Comparison of ENCODE assay signal across 20 cellular contexts in genomic region chr5:145764325-145764724, GRCh38.
A peak's percentile ranks its signal among the peaks of the same experiment; 100 is the strongest.
DNase-seq lines count a peak whose midpoint lies in the region; ATAC-seq, FAIRE-seq and TF ChIP-seq lines count a peak whose summit lies in the region.
"Had no signal": no experiment of that assay in that cellular context is flagged by ENCODE, and none has a peak within 500 bp of the region (broad histone marks: within the 10 kb centered on the region; RNA-seq: fewer than 3 reads in every experiment).

No MANE protein-coding gene starts in this region.

- no peaks in the 10 kb centered on the region for H3K27me3 ChIP-seq in endothelial cell of umbilical vein (ENCODE audit: control insufficient read depth in 2 of 2, insufficient read depth in 2 of 2, low read length in 2 of 2)
- H3K27me3 ChIP-seq: BE2C had no signal

- peak; percentile 26 for DNase-seq in EH (ENCODE audit: low read depth)
- DNase-seq in LHCN-M2 (ENCODE audit: low read depth), result peak; percentile 21
- peak; percentile 47 for DNase-seq in endothelial cell of umbilical vein (ENCODE audit: low read depth, low spot score)
- no peak for DNase-seq in stimulated activated effector memory CD8-positive, alpha-beta T cell treated with anti-CD3 and anti-CD28 coated beads, Interleukin-12 subunit alpha, Interleukin-12 subunit beta, amount 100 ng/mL, for 72 hours (ENCODE audit: low spot score in 2 of 2)
- no peak for DNase-seq in stimulated activated CD4-positive, alpha-beta T cell treated with anti-CD3 and anti-CD28 coated beads, Interleukin-4, amount 100 ng/mL, for 24 hours
- DNase-seq in stimulated activated naive CD8-positive, alpha-beta T cell treated with anti-CD3 and anti-CD28 coated beads, Interleukin-15, amount 100 ng/mL, for 72 hours, result no peak
- DNase-seq: BE2C; CD4-positive, alpha-beta memory T cell; DMS153; DMS79 treated with DMSO at 0.1 percent for 48 hours; GDM1; HCEC 1CT; HFFc6 had no signal

- H4K20me1 ChIP-seq in endothelial cell of umbilical vein (replicated peaks; ENCODE audit: control insufficient read depth, extremely low read depth, insufficient read depth, low read length), result no peaks in the 10 kb centered on the region

- TF ChIP-seq POLR2A in endothelial cell of umbilical vein (IDR thresholded peaks at IDR 0.05; ENCODE audit: low read depth, low read length), result no peak

- H3K9me1 ChIP-seq in endothelial cell of umbilical vein (replicated peaks; ENCODE audit: control insufficient read depth, extremely low read depth, insufficient read depth, low read length), result no peaks in the 10 kb centered on the region

- peak; percentile 56 for FAIRE-seq in endothelial cell of umbilical vein (lab: Jason Lieb, UNC)
- FAIRE-seq: A204.1, D721Med, GM12892, GM19239 had no signal

- no peak overlapping the region for H3K4me2 ChIP-seq in endothelial cell of umbilical vein (ENCODE audit: insufficient read depth, low read length)

- ATAC-seq in stimulated activated effector memory CD8-positive, alpha-beta T cell treated with anti-CD3 and anti-CD28 coated beads, Interleukin-12 subunit alpha, Interleukin-12 subunit beta, amount 100 ng/mL, for 72 hours, result peak; percentile 13
- ATAC-seq in HG02610 (IDR thresholded peaks at IDR 0.05; ENCODE audit: unreplicated experiment), result no peak
- no peak for ATAC-seq in stimulated activated naive CD8-positive, alpha-beta T cell treated with anti-CD3 and anti-CD28 coated beads, Interleukin-15, amount 100 ng/mL, for 72 hours

- POLR2A ChIA-PET in endothelial cell of umbilical vein (lab: Charles Lee), result no interaction called here

- no peaks in the 10 kb centered on the region for H3K36me3 Mint-ChIP-seq in stimulated activated effector memory CD8-positive, alpha-beta T cell treated with anti-CD3 and anti-CD28 coated beads, Interleukin-12 subunit alpha, Interleukin-12 subunit beta, amount 100 ng/mL, for 72 hours
- H3K36me3 Mint-ChIP-seq: CD4-positive, alpha-beta memory T cell had no signal

- H3K4me3 ChIP-seq in endothelial cell of umbilical vein (replicated peaks in 1 of 3; ENCODE audit: insufficient read depth in 1 of 3, low read depth in 1 of 3, low read length in 3 of 3), result no peak overlapping the region

- H3K4me3 Mint-ChIP-seq in stimulated activated effector memory CD8-positive, alpha-beta T cell treated with anti-CD3 and anti-CD28 coated beads, Interleukin-12 subunit alpha, Interleukin-12 subunit beta, amount 100 ng/mL, for 72 hours, result no peak overlapping the region
- no peak overlapping the region for H3K4me3 Mint-ChIP-seq in stimulated activated naive CD8-positive, alpha-beta T cell treated with anti-CD3 and anti-CD28 coated beads, Interleukin-15, amount 100 ng/mL, for 72 hours
- H3K4me3 Mint-ChIP-seq: CD4-positive, alpha-beta memory T cell; HFFc6 had no signal

- CTCF ChIA-PET in endothelial cell of umbilical vein (lab: Charles Lee), result no interaction called here

- H3K4me1 Mint-ChIP-seq in stimulated activated effector memory CD8-positive, alpha-beta T cell treated with anti-CD3 and anti-CD28 coated beads, Interleukin-12 subunit alpha, Interleukin-12 subunit beta, amount 100 ng/mL, for 72 hours, result no peaks in the 10 kb centered on the region
- H3K4me1 Mint-ChIP-seq in stimulated activated naive CD8-positive, alpha-beta T cell treated with anti-CD3 and anti-CD28 coated beads, Interleukin-15, amount 100 ng/mL, for 72 hours, result no peaks in the 10 kb centered on the region
- H3K4me1 Mint-ChIP-seq: CD4-positive, alpha-beta memory T cell had no signal

- H3K9me3 ChIP-seq in endothelial cell of umbilical vein (replicated peaks; ENCODE audit: control insufficient read depth, insufficient read depth, low read length), result no peaks in the 10 kb centered on the region
- H3K9me3 ChIP-seq: BE2C had no signal

- no peak overlapping the region for H3K27ac Mint-ChIP-seq in stimulated activated effector memory CD8-positive, alpha-beta T cell treated with anti-CD3 and anti-CD28 coated beads, Interleukin-12 subunit alpha, Interleukin-12 subunit beta, amount 100 ng/mL, for 72 hours
- H3K27ac Mint-ChIP-seq in stimulated activated naive CD8-positive, alpha-beta T cell treated with anti-CD3 and anti-CD28 coated beads, Interleukin-15, amount 100 ng/mL, for 72 hours, result no peak overlapping the region
- H3K27ac Mint-ChIP-seq: CD4-positive, alpha-beta memory T cell; HFFc6 had no signal

- dilution Hi-C loops in endothelial cell of umbilical vein (cut with MboI; ENCODE audit: extremely low pct_ligation_motif_present, low sequenced_read_pairs), result no loop called here

- no peak overlapping the region for H3K27ac ChIP-seq in endothelial cell of umbilical vein (ENCODE audit: insufficient read depth, low read depth, low read length)
- H3K27ac ChIP-seq: C4-2B, HL-60 had no signal

- H2AFZ ChIP-seq in endothelial cell of umbilical vein (ENCODE audit: low read depth, low read length), result no peak overlapping the region

- H3K36me3 ChIP-seq in endothelial cell of umbilical vein (ENCODE audit: control insufficient read depth in 2 of 2, extremely low read depth in 1 of 2, insufficient read depth in 2 of 2, low read length in 2 of 2), result no peaks in the 10 kb centered on the region
- H3K36me3 ChIP-seq: BE2C had no signal

- H3K4me1 ChIP-seq in endothelial cell of umbilical vein (ENCODE audit: control insufficient read depth, extremely low read depth, insufficient read depth, low read length), result peaks cover 3% of the 10 kb centered on the region
- H3K4me1 ChIP-seq: BE2C had no signal

- intact Hi-C loops in endothelial cell of umbilical vein (cut with micrococcal nuclease), result no loop called here

- H3K79me2 ChIP-seq in endothelial cell of umbilical vein (ENCODE audit: control insufficient read depth, insufficient read depth, low read length), result no peaks in the 10 kb centered on the region

- no peaks in the 10 kb centered on the region for H3K9me3 Mint-ChIP-seq in stimulated activated effector memory CD8-positive, alpha-beta T cell treated with anti-CD3 and anti-CD28 coated beads, Interleukin-12 subunit alpha, Interleukin-12 subunit beta, amount 100 ng/mL, for 72 hours
- no peaks in the 10 kb centered on the region for H3K9me3 Mint-ChIP-seq in stimulated activated naive CD8-positive, alpha-beta T cell treated with anti-CD3 and anti-CD28 coated beads, Interleukin-15, amount 100 ng/mL, for 72 hours
- H3K9me3 Mint-ChIP-seq: HFFc6 had no signal

- no peak for TF ChIP-seq CTCF in endothelial cell of umbilical vein (IDR thresholded peaks at IDR 0.05; ENCODE audit: extremely low read depth in 1 of 2, insufficient read depth in 1 of 2, low read depth in 1 of 2, low read length in 2 of 2)

- H3K9ac ChIP-seq in endothelial cell of umbilical vein (replicated peaks; ENCODE audit: extremely low read depth, insufficient read depth, low read length), result no peak overlapping the region

- no TSS peak for BruUV-seq in endothelial cell of umbilical vein (replicated peaks; lab: Mats Ljungman, UMichigan)

- no peaks in the 10 kb centered on the region for H3K27me3 Mint-ChIP-seq in stimulated activated naive CD8-positive, alpha-beta T cell treated with anti-CD3 and anti-CD28 coated beads, Interleukin-15, amount 100 ng/mL, for 72 hours
- H3K27me3 Mint-ChIP-seq: CD4-positive, alpha-beta memory T cell had no signal

TF ChIP-seq in endothelial cell of umbilical vein, 7 proteins besides CTCF, POLR2A, EP300 and RAD21:
- no peak for TF ChIP-seq EZH2 (IDR thresholded peaks at IDR 0.05; ENCODE audit: borderline replicate concordance, low read depth, low read length, severe bottlenecking)
- no peak for TF ChIP-seq GATA2 (IDR thresholded peaks at IDR 0.05; ENCODE audit: insufficient read depth, insufficient read length, low read depth, low read length)
- no peak for TF ChIP-seq MAX (IDR thresholded peaks at IDR 0.05; ENCODE audit: insufficient read depth, insufficient read length)
- no peak for TF ChIP-seq MYC (IDR thresholded peaks at IDR 0.05; ENCODE audit: low read depth, low read length)
- TF ChIP-seq FOS (IDR thresholded peaks at IDR 0.05; ENCODE audit: borderline replicate concordance, insufficient read depth, low read length), result no peak
- TF ChIP-seq POLR2AphosphoS5 (IDR thresholded peaks at IDR 0.05; ENCODE audit: insufficient read depth, low read depth, low read length), result no peak
- TF ChIP-seq JUN (IDR thresholded peaks at IDR 0.05; ENCODE audit: borderline replicate concordance, insufficient read depth, insufficient read length, low read depth), result no peak

Comparison
In these comparisons a context has a peak if more than half of its experiments do, and no peak if none do; other contexts are left out.
1. DNase-seq: peak in EH (single experiment), LHCN-M2 (single experiment) and endothelial cell of umbilical vein (single experiment); none in stimulated activated effector memory CD8-positive, alpha-beta T cell treated with anti-CD3 and anti-CD28 coated beads, Interleukin-12 subunit alpha, Interleukin-12 subunit beta, amount 100 ng/mL, for 72 hours (0 of 2), stimulated activated CD4-positive, alpha-beta T cell treated with anti-CD3 and anti-CD28 coated beads, Interleukin-4, amount 100 ng/mL, for 24 hours (single experiment) and stimulated activated naive CD8-positive, alpha-beta T cell treated with anti-CD3 and anti-CD28 coated beads, Interleukin-15, amount 100 ng/mL, for 72 hours (0 of 2).